ENCODE assay signal across 1 cellular context in the genomic region with DNA sequence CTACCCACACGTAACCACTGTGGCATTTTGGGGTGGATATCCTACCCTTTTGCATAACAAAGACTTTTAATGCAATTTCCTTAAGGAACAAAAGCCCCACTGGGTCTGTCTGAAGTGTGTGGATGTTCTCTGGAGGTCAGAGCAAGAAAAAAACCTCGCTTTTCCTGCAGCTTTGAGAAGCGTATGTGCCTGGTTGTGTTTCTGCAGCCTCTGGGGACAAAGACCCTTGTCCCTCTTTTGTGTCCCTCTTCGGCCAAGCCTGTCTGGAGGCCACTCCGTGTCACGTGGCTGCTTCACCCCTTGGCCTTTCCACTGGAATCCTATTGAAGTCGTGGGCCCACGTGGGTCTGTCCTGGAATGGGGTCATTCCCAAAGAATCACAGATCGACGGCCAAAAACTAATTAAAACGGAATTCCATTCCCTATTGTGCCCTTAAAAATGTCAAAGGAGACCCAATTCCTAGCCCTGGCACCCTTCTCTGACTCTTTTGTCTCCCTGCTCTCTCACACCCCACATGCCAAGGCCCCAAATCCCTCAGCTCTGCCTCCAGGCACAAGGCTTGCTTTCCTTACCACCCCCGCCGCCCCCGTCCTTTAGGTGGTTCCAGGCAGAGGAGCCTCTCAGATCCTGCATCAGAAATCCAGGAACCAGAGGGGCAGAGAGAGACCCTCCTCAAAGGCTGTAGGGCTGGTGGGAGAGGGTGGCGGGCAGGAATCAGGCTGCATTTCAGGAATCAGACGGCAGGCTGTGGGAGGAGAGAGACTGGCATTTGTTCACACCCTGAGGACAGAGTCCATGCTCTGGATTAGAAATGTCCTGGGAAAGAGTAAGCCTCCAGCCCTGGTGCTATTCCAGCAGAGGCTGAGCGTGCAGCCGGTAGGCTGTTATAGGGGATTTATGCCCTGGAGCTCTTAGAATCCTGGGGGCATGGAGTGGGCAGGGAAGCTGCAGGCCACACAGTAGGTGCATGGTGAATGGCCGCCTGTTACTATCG.
A peak's percentile ranks its signal among the peaks of the same experiment; 100 is the strongest.
TF ChIP-seq lines count a peak whose summit lies in the region.

No MANE protein-coding gene starts in this region.

TF ChIP-seq in HepG2, 621 proteins besides CTCF, POLR2A, EP300 and RAD21 (continued from another document):
- TF ChIP-seq ASH2L (IDR thresholded peaks at IDR 0.05; ENCODE audit: insufficient read length, low read depth, low read length) = peak; percentile 41
- no peak for TF ChIP-seq ZNF317 (CRISPR knock-in tag; IDR thresholded peaks at IDR 0.05)
- TF ChIP-seq, protein P1, sequence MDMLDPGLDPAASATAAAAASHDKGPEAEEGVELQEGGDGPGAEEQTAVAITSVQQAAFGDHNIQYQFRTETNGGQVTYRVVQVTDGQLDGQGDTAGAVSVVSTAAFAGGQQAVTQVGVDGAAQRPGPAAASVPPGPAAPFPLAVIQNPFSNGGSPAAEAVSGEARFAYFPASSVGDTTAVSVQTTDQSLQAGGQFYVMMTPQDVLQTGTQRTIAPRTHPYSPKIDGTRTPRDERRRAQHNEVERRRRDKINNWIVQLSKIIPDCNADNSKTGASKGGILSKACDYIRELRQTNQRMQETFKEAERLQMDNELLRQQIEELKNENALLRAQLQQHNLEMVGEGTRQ (IDR thresholded peaks at IDR 0.05; ENCODE audit: low read depth, low read length) = peak; percentile 31; the same call in 1 of the 2 replicates
- TF ChIP-seq, protein P1 (CRISPR knock-in tag; IDR thresholded peaks at IDR 0.05; ENCODE audit: borderline replicate concordance) = peak; percentile 36; the same call in 1 of the 2 replicates
- TF ChIP-seq ZNF383 (CRISPR knock-in tag; IDR thresholded peaks at IDR 0.05; ENCODE audit: borderline replicate concordance) = no peak
- TF ChIP-seq, protein P2, sequence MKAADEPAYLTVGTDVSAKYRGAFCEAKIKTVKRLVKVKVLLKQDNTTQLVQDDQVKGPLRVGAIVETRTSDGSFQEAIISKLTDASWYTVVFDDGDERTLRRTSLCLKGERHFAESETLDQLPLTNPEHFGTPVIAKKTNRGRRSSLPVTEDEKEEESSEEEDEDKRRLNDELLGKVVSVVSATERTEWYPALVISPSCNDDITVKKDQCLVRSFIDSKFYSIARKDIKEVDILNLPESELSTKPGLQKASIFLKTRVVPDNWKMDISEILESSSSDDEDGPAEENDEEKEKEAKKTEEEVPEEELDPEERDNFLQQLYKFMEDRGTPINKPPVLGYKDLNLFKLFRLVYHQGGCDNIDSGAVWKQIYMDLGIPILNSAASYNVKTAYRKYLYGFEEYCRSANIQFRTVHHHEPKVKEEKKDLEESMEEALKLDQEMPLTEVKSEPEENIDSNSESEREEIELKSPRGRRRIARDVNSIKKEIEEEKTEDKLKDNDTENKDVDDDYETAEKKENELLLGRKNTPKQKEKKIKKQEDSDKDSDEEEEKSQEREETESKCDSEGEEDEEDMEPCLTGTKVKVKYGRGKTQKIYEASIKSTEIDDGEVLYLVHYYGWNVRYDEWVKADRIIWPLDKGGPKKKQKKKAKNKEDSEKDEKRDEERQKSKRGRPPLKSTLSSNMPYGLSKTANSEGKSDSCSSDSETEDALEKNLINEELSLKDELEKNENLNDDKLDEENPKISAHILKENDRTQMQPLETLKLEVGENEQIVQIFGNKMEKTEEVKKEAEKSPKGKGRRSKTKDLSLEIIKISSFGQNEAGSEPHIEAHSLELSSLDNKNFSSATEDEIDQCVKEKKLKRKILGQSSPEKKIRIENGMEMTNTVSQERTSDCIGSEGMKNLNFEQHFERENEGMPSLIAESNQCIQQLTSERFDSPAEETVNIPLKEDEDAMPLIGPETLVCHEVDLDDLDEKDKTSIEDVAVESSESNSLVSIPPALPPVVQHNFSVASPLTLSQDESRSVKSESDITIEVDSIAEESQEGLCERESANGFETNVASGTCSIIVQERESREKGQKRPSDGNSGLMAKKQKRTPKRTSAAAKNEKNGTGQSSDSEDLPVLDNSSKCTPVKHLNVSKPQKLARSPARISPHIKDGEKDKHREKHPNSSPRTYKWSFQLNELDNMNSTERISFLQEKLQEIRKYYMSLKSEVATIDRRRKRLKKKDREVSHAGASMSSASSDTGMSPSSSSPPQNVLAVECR (CRISPR knock-in tag; IDR thresholded peaks at IDR 0.05; ENCODE audit: borderline replicate concordance) = 0 out of 2 replicates have a peak, but pooled peaks have one; percentile 13
- TF ChIP-seq, protein P3, sequence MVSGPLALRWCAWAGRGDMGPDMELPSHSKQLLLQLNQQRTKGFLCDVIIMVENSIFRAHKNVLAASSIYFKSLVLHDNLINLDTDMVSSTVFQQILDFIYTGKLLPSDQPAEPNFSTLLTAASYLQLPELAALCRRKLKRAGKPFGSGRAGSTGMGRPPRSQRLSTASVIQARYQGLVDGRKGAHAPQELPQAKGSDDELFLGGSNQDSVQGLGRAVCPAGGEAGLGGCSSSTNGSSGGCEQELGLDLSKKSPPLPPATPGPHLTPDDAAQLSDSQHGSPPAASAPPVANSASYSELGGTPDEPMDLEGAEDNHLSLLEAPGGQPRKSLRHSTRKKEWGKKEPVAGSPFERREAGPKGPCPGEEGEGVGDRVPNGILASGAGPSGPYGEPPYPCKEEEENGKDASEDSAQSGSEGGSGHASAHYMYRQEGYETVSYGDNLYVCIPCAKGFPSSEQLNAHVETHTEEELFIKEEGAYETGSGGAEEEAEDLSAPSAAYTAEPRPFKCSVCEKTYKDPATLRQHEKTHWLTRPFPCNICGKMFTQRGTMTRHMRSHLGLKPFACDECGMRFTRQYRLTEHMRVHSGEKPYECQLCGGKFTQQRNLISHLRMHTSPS (CRISPR knock-in tag; IDR thresholded peaks at IDR 0.05; ENCODE audit: low read depth) = peak; percentile 36; the same call in 1 of the 2 replicates
- peak; percentile 45; the same call in 1 of the 2 replicates for TF ChIP-seq PITX1 (CRISPR knock-in tag; IDR thresholded peaks at IDR 0.05)
TF ChIP-seq in HepG2: peak in this region for 20.
